In the genomic region with DNA sequence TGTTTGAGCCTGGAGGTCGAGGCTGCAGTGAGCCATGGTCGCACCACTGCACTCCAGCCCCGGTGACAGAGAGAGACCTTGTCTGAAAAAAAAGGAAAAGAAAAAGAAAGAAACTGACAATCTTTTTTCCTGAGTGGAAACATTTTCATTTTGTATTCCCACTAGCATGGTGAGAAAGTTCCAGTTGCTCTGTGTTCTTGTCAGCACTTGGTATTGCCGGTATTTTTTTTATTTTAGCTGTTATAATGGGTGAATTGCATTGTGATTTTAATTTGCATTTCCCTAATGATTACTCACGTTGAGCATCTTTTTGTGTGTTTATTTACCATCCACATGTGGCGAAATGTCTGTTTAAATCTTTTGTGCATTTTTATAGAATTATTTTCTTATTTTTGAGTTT, we compare ENCODE assay signal across 11 cellular contexts.
"Had no signal": no experiment of that assay in that cellular context is flagged by ENCODE, and none has a peak within 500 bp of the region (broad histone marks: within the 10 kb centered on the region; RNA-seq: fewer than 3 reads in every experiment).

No MANE protein-coding gene starts in this region.

- H3K27ac ChIP-seq: GM23248 had no signal

- H3K4me2 ChIP-seq: GM23338 had no signal

- DNase-seq: GM23248, GOT3, H7, H9, HCEC 1CT, HFFc6 had no signal

- FAIRE-seq: H1, H54 had no signal

- H3K9ac ChIP-seq: GM23248 had no signal

- H3K4me3 ChIP-seq: GM23248, GM23338, HAP-1 had no signal

- H3K9me3 ChIP-seq: HAP-1 had no signal

- ATAC-seq: GM23338, HCT116 had no signal

- H2AFZ ChIP-seq: GM23248, GM23338 had no signal

- H3K36me3 ChIP-seq: HAP-1 had no signal
